19 cellular contexts compared by ENCODE assay signal in genomic region chr21:26042181-26042876, GRCh38.
"Had no signal": no experiment of that assay in that cellular context is flagged by ENCODE, and none has a peak within 500 bp of the region (broad histone marks: within the 10 kb centered on the region; RNA-seq: fewer than 3 reads in every experiment).

No MANE protein-coding gene starts in this region.

- H3K9me3 Mint-ChIP-seq: activated T-cell treated with anti-CD3 and anti-CD28 coated beads, Interleukin-2, amount 50 U/mL, for 72 hours; natural killer cell treated with Interleukin-12 subunit alpha and Interleukin-12 subunit beta and Interleukin-15 and Interleukin-18, amount 100 ng/mL, for 72 hours; stimulated activated effector memory CD8-positive, alpha-beta T cell treated with anti-CD3 and anti-CD28 coated beads, Interleukin-12 subunit alpha, Interleukin-12 subunit beta, amount 100 ng/mL, for 72 hours; T-helper 1 cell treated with Interleukin-12 subunit alpha and Interleukin-12 subunit beta and Interleukin-4 antibody, amounts not matched to agents 30 μg/mL and 1 μg/mL, for 36 hours had no signal

- H3K36me3 Mint-ChIP-seq: natural killer cell treated with Interleukin-12 subunit alpha and Interleukin-12 subunit beta and Interleukin-15 and Interleukin-18, amount 100 ng/mL, for 72 hours; stimulated activated effector memory CD8-positive, alpha-beta T cell treated with anti-CD3 and anti-CD28 coated beads, Interleukin-12 subunit alpha, Interleukin-12 subunit beta, amount 100 ng/mL, for 72 hours had no signal

- H3K4me1 ChIP-seq: upper lobe of right lung had no signal

- H3K27ac ChIP-seq: breast epithelium, right lobe of liver, thoracic aorta, upper lobe of right lung, WERI-Rb-1 had no signal

- H3K4me3 Mint-ChIP-seq: activated naive CD8-positive, alpha-beta T cell treated with anti-CD3 and anti-CD28 coated beads for 36 hours; activated T-cell treated with anti-CD3 and anti-CD28 coated beads, Interleukin-2, amount 50 U/mL, for 72 hours; endodermal cell; natural killer cell treated with Interleukin-12 subunit alpha and Interleukin-12 subunit beta and Interleukin-15 and Interleukin-18, amount 100 ng/mL, for 72 hours; stimulated activated effector memory CD8-positive, alpha-beta T cell treated with anti-CD3 and anti-CD28 coated beads, Interleukin-12 subunit alpha, Interleukin-12 subunit beta, amount 100 ng/mL, for 72 hours; T-helper 1 cell treated with Interleukin-12 subunit alpha and Interleukin-12 subunit beta and Interleukin-4 antibody, amounts not matched to agents 30 μg/mL and 1 μg/mL, for 36 hours had no signal

- ATAC-seq: activated T-cell treated with anti-CD3 and anti-CD28 coated beads, Interleukin-2, amount 50 U/mL, for 72 hours; natural killer cell treated with Interleukin-12 subunit alpha and Interleukin-12 subunit beta and Interleukin-15 and Interleukin-18, amount 100 ng/mL, for 72 hours; right lobe of liver; stimulated activated effector memory CD8-positive, alpha-beta T cell treated with anti-CD3 and anti-CD28 coated beads, Interleukin-12 subunit alpha, Interleukin-12 subunit beta, amount 100 ng/mL, for 72 hours; upper lobe of right lung had no signal

- DNase-seq: activated CD4-positive, alpha-beta T cell treated with anti-CD3 and anti-CD28 coated beads for 4 hours; activated CD8-positive, alpha-beta memory T cell treated with anti-CD3 and anti-CD28 coated beads, Interleukin-2, amount 50 U/mL, for 48 hours; activated gamma-delta T cell treated with Interleukin-2 at 50 U/mL for 16 hours; activated naive CD8-positive, alpha-beta T cell treated with anti-CD3 and anti-CD28 coated beads for 36 hours; activated T-cell treated with anti-CD3 and anti-CD28 coated beads, Interleukin-2, amount 50 U/mL, for 72 hours; cerebellar nuclear complex; dermis blood vessel endothelial cell; endodermal cell; left ventricle myocardium superior; mesendoderm; right lobe of liver; stimulated activated CD4-positive, alpha-beta T cell treated with anti-CD3 and anti-CD28 coated beads, Interleukin-2, amount 100 ng/mL, for 24 hours; upper lobe of right lung; WERI-Rb-1 had no signal

- H3K27me3 Mint-ChIP-seq: activated naive CD8-positive, alpha-beta T cell treated with anti-CD3 and anti-CD28 coated beads for 36 hours; natural killer cell treated with Interleukin-12 subunit alpha and Interleukin-12 subunit beta and Interleukin-15 and Interleukin-18, amount 100 ng/mL, for 72 hours had no signal

- H3K9me3 ChIP-seq: breast epithelium, right lobe of liver, thoracic aorta, upper lobe of right lung had no signal

- H3K4me1 Mint-ChIP-seq: activated naive CD8-positive, alpha-beta T cell treated with anti-CD3 and anti-CD28 coated beads for 36 hours; stimulated activated effector memory CD8-positive, alpha-beta T cell treated with anti-CD3 and anti-CD28 coated beads, Interleukin-12 subunit alpha, Interleukin-12 subunit beta, amount 100 ng/mL, for 72 hours had no signal

- H3K4me3 ChIP-seq: breast epithelium, right lobe of liver, thoracic aorta, upper lobe of right lung had no signal

- H3K27me3 ChIP-seq: breast epithelium, right lobe of liver, upper lobe of right lung had no signal

- H3K27ac Mint-ChIP-seq: activated naive CD8-positive, alpha-beta T cell treated with anti-CD3 and anti-CD28 coated beads for 36 hours; activated T-cell treated with anti-CD3 and anti-CD28 coated beads, Interleukin-2, amount 50 U/mL, for 72 hours; endodermal cell; natural killer cell treated with Interleukin-12 subunit alpha and Interleukin-12 subunit beta and Interleukin-15 and Interleukin-18, amount 100 ng/mL, for 72 hours; stimulated activated effector memory CD8-positive, alpha-beta T cell treated with anti-CD3 and anti-CD28 coated beads, Interleukin-12 subunit alpha, Interleukin-12 subunit beta, amount 100 ng/mL, for 72 hours; T-helper 1 cell treated with Interleukin-12 subunit alpha and Interleukin-12 subunit beta and Interleukin-4 antibody, amounts not matched to agents 30 μg/mL and 1 μg/mL, for 36 hours had no signal

- H3K36me3 ChIP-seq: breast epithelium, thoracic aorta had no signal
